In genomic region chr12:76030378-76031080, GRCh38 we compare ENCODE assay signal across 8 cellular contexts. TPM values are rescaled to one million over a fixed set of nuclear protein-coding genes. Genes with fewer than 3 reads are reported as not detected.
A peak's percentile ranks its signal among the peaks of the same experiment; 100 is the strongest.
DNase-seq lines count a peak whose midpoint lies in the region; ATAC-seq, FAIRE-seq and TF ChIP-seq lines count a peak whose summit lies in the region.

No MANE protein-coding gene starts in this region.

- peak overlapping the region; percentile 87 for H3K27ac Mint-ChIP-seq in T-cell

- no peaks in the 10 kb centered on the region for H4K20me1 ChIP-seq in K562 (replicated peaks; ENCODE audit: control insufficient read depth, insufficient read depth, low read length)

- H2AFZ ChIP-seq in K562 (ENCODE audit: low read depth, low read length): peak overlapping the region; percentile 90

- H3K27me3 Mint-ChIP-seq in T-cell: no peaks in the 10 kb centered on the region

- H3K36me3 ChIP-seq in K562 (ENCODE audit: control insufficient read depth, insufficient read depth, low read length) (no peaks in the 10 kb centered on the region), spleen (no peaks in the 10 kb centered on the region)

- peak; percentile 0 for ATAC-seq in HG03442 (IDR thresholded peaks at IDR 0.05; ENCODE audit: unreplicated experiment)
- peak in 3 of 4 experiments; percentile 4 to 21 (median 11) for ATAC-seq in T-cell (replicated peaks in 1 of 4)
- ATAC-seq in K562: no peak
- ATAC-seq in HG03159 (IDR thresholded peaks at IDR 0.05; ENCODE audit: unreplicated experiment): no peak

- WGBS in K562 (ENCODE audit: insufficient coverage, low coverage, missing lambda C conversion rate): 70% methylated on average over 19 of the region's 40 CpGs
- WGBS in spleen, 5 donors: 0 to 2% (median 1%) methylated on average over 33 to 40 of the region's 40 CpGs

- H3K9me1 ChIP-seq in K562 (ENCODE audit: control insufficient read depth, insufficient read depth, low read length): no peaks in the 10 kb centered on the region

- peak overlapping the region; percentile 54 for H3K4me3 ChIP-seq in K562
- H3K4me3 ChIP-seq in iPS-18c (ENCODE audit: insufficient read depth, low read depth, low read length): peak overlapping the region; percentile 85
- peak overlapping the region; percentile 55 to 89 (median 77) for H3K4me3 ChIP-seq in spleen

- no peaks in the 10 kb centered on the region for H3K9me3 Mint-ChIP-seq in T-cell

- FAIRE-seq in K562 (lab: Jason Lieb, UNC): no peak

- TF ChIP-seq POLR2A in K562 (conservative IDR thresholded peaks at IDR 0.05) (no peak), spleen (IDR thresholded peaks at IDR 0.05) (no peak)

- H3K9me3 ChIP-seq in K562 (replicated peaks; ENCODE audit: control insufficient read depth, insufficient read depth, low read depth, low read length) (no peaks in the 10 kb centered on the region), iPS-18c (ENCODE audit: control insufficient read depth, insufficient read depth, low read length) (no peaks in the 10 kb centered on the region), spleen (no peaks in the 10 kb centered on the region)

- no peaks in the 10 kb centered on the region for H3K36me3 Mint-ChIP-seq in T-cell

- H3K4me3 Mint-ChIP-seq in T-cell: peak overlapping the region; percentile 88 to 95 (median 88)

- no peak for TF ChIP-seq EP300 in K562 (IDR thresholded peaks at IDR 0.05; ENCODE audit: low read length)

- H3K27me3 ChIP-seq in K562 (ENCODE audit: control insufficient read depth in 2 of 2, insufficient read depth in 2 of 2, low read length in 2 of 2) (peaks cover 0 to 8% of the 10 kb centered on the region in 2 experiments; a peak in 1 of 5 replicates), spleen (replicated peaks in 1 of 7) (peaks cover 0 to 31% (median 8%) of the 10 kb centered on the region in 7 donors)

- POLR2A ChIA-PET in T-cell (lab: Charles Lee) (interaction anchor here (1.1 to 3.8 kb wide), 6 partner anchors 8 to 53 kb away, joined by 3 to 43 read pairs (median 4); no protein-coding TSS in a partner anchor), K562 (lab: Yijun Ruan, JAX) (interaction anchor here (0.6 to 1.4 kb wide), 4 partner anchors 8 to 543 kb away, joined by 3 to 7 read pairs (median 4); no protein-coding TSS in a partner anchor)

- intact Hi-C loops in K562 (cut with micrococcal nuclease): loop anchor here (1.0 to 10.0 kb wide), 10 partner anchors 78 to 543 kb away; no protein-coding TSS in a partner anchor
- intact Hi-C loops in spleen (cut with DNase I; ENCODE audit: low total_unique reads): no loop called here

- peak overlapping the region; percentile 8 to 93; a peak in 2 of 4 replicates for H3K9ac ChIP-seq in K562 (ENCODE audit: insufficient read depth in 1 of 2, low read depth in 2 of 2, low read length in 2 of 2)

- CTCF ChIA-PET in T-cell (lab: Charles Lee) (interaction anchor here (0.7 to 4.3 kb wide), 5 partner anchors 10 to 699 kb away, joined by 3 to 31 read pairs (median 3); no protein-coding TSS in a partner anchor), K562 (lab: Yijun Ruan, JAX; ENCODE audit: low intra/inter-chr PET ratio) (interaction anchor here (0.6 to 1.7 kb wide), 2 partner anchors 504 to 1015 kb away, joined by 3 to 6 read pairs; no protein-coding TSS in a partner anchor)

- H3K4me1 ChIP-seq in K562 (replicated peaks in 1 of 2; ENCODE audit: control insufficient read depth in 2 of 2, insufficient read depth in 2 of 2, low read length in 2 of 2) (peaks cover 27 to 37% of the 10 kb centered on the region in 2 experiments; a peak in 4 of 5 replicates), spleen (peaks cover 2 to 62% (median 43%) of the 10 kb centered on the region in 6 donors)

- peak overlapping the region; percentile 86 for H3K4me2 ChIP-seq in K562 (ENCODE audit: insufficient read depth, low read length)

- no peaks in the 10 kb centered on the region for H3K79me2 ChIP-seq in K562 (ENCODE audit: control insufficient read depth, insufficient read depth, low read length)

- TF ChIP-seq CTCF in K562 (IDR thresholded peaks at IDR 0.05 in 2 of 3, conservative IDR thresholded peaks at IDR 0.05 in 1 of 3; ENCODE audit: insufficient read depth in 2 of 3, low read depth in 1 of 3, low read length in 3 of 3): no peak
- no peak for TF ChIP-seq CTCF in spleen (IDR thresholded peaks at IDR 0.05 in 8 of 11, conservative IDR thresholded peaks at IDR 0.05 in 3 of 11)

- no TSS peak for BruUV-seq in K562 (replicated peaks; lab: Mats Ljungman, UMichigan)

- in situ Hi-C loops in K562 (cut with MboI): loop anchor here (5.0 to 25.0 kb wide), 2 partner anchors 518 to 693 kb away; partner anchors contain the start of genes CAPS2, GLIPR1L1 and KRR1

- no peak for TF ChIP-seq RAD21 in K562 (CRISPR knock-in tag; conservative IDR thresholded peaks at IDR 0.05 in 1 of 2, IDR thresholded peaks at IDR 0.05 in 1 of 2)

- H3K27ac ChIP-seq in K562 (ENCODE audit: extremely low read depth, low read depth, low read length) (no peak overlapping the region), spleen (peak overlapping the region; percentile 89 to 97 (median 92))

- DNase-seq in D341Med (ENCODE audit: low spot score) (peak; percentile 67), T-cell (peak in 32 of 34 experiments; percentile 16 to 57 (median 37)), K562 (ENCODE audit: extremely low read depth in 1 of 4, low spot score in 3 of 4) (no peak), spleen (peak; percentile 88), CD1c-positive myeloid dendritic cell (ENCODE audit: extremely low spot score) (no peak)

- peaks cover 27 to 43% (median 37%) of the 10 kb centered on the region in 3 donors for H3K4me1 Mint-ChIP-seq in T-cell

TF ChIP-seq in K562, 482 proteins besides CTCF, POLR2A, EP300 and RAD21 (continues in another document):
- peak; percentile 52 for TF ChIP-seq KDM5B (IDR thresholded peaks at IDR 0.05; ENCODE audit: insufficient replicate concordance, low read depth, low read length)
- TF ChIP-seq DEAF1 (CRISPR knock-in tag; IDR thresholded peaks at IDR 0.05): no peak

RNA-seq across cellular contexts. Expression of gene PHLDA1, which starts 1.0 kb away (rescaled TPM):
- 10 to 100 TPM in 1 of 5 donors, 1 to 10 TPM in 4; 5.4 to 11.7 (median 7.1) TPM for total RNA-seq in T-cell
- 3.4 TPM in 2 replicates for total RNA-seq in K562 (2011; cell fraction: chromatin; rRNA removed; ENCODE audit: low replicate concordance)
- 2.1 and 4.5 TPM in 2 replicates for total RNA-seq in K562 (2011; cell fraction: nucleolus; rRNA removed)
- total RNA-seq in K562 (2011; cell fraction: nucleoplasm; rRNA removed): 3.4 and 6.9 TPM in 2 replicates
- 0.54 and 0.73 TPM in 2 replicates for total RNA-seq in K562 (2014; rRNA removed)
- total RNA-seq in K562 (2014; rRNA removed; fragmentation: Illumina TruSeq; extraction: Trizol): 0.51 and 0.80 TPM in 2 replicates
- total RNA-seq in K562 (2015; rRNA removed; fragmentation: Illumina TruSeq; extraction: Trizol): 0.33 and 0.38 TPM in 2 replicates
- total RNA-seq in K562 (2021): 0.81 and 1.6 TPM in 2 replicates
- polyA plus RNA-seq in K562 (2011; rRNA removed): 2.3 and 2.9 TPM in 2 replicates
- polyA plus RNA-seq in K562 (2011; cell fraction: cytosol; rRNA removed): 1.9 and 4.4 TPM in 2 replicates
- 2.0 and 3.7 TPM in 2 replicates for polyA plus RNA-seq in K562 (2011; cell fraction: nucleus; rRNA removed)
- polyA plus RNA-seq in K562 (2012): 1.1 and 1.7 TPM in 2 replicates
- 0.40 and 0.57 TPM in 2 replicates for polyA plus RNA-seq in K562 (2014; fragmentation: Illumina TruSeq; extraction: Trizol)
- polyA plus RNA-seq in K562 (2014; fragmentation: Nextera tagmentation; extraction: Ambion mirVana): under 1 TPM; 0.15 to 0.56 TPM
- polyA plus RNA-seq in K562 (2014; rRNA removed): 0.61 and 0.82 TPM in 2 replicates
- polyA minus RNA-seq in K562 (2011; rRNA and poly(A)+ RNA removed): 3.0 and 3.2 TPM in 2 replicates
- polyA minus RNA-seq in K562 (2011; cell fraction: cytosol; rRNA and poly(A)+ RNA removed): 2.9 and 4.0 TPM in 2 replicates
- polyA minus RNA-seq in K562 (2011; cell fraction: nucleus; rRNA and poly(A)+ RNA removed): 4.7 and 6.1 TPM in 2 replicates
- 10 to 100 TPM in 6 of 7 donors, 1 to 10 TPM in 1; 9.3 to 44.4 (median 23.9) TPM for total RNA-seq in spleen
- 1 to 10 TPM; 2.2 to 5.5 (median 2.2) TPM for polyA plus RNA-seq in spleen

RNA-seq across cellular contexts. Expression of gene NAP1L1, which starts 54.0 kb away (rescaled TPM):
- total RNA-seq in T-cell (100 to 1,000 TPM; 523 to 643 (median 591) TPM), K562 (2014; rRNA removed) (291 and 292 TPM in 2 replicates), K562 (2014; rRNA removed; fragmentation: Illumina TruSeq; extraction: Trizol) (450 and 550 TPM in 2 replicates), K562 (2015; rRNA removed; fragmentation: Illumina TruSeq; extraction: Trizol) (358 and 383 TPM in 2 replicates), K562 (2021) (518 and 530 TPM in 2 replicates), spleen (100 to 1,000 TPM; 353 to 460 (median 404) TPM)
- total RNA-seq in K562 (2011; cell fraction: chromatin; rRNA removed; ENCODE audit: low replicate concordance): 133 and 584 TPM in 2 replicates
- total RNA-seq in K562 (2011; cell fraction: nucleolus; rRNA removed): 52.5 and 79.6 TPM in 2 replicates
- total RNA-seq in K562 (2011; cell fraction: nucleoplasm; rRNA removed): 207 and 415 TPM in 2 replicates
- polyA plus RNA-seq in K562 (2011; rRNA removed) (421 and 458 TPM in 2 replicates), K562 (2014; fragmentation: Illumina TruSeq; extraction: Trizol) (560 and 747 TPM in 2 replicates), K562 (2014; fragmentation: Nextera tagmentation; extraction: Ambion mirVana) (100 to 1,000 TPM; 287 to 326 TPM), K562 (2014; rRNA removed) (400 and 473 TPM in 2 replicates), spleen (100 to 1,000 TPM; 354 to 533 (median 456) TPM)
- polyA plus RNA-seq in K562 (2011; cell fraction: cytosol; rRNA removed): 67.9 and 143 TPM in 2 replicates
- polyA plus RNA-seq in K562 (2011; cell fraction: nucleus; rRNA removed): 135 and 211 TPM in 2 replicates
- polyA plus RNA-seq in K562 (2012): 571 and 740 TPM in 2 replicates
- polyA minus RNA-seq in K562 (2011; rRNA and poly(A)+ RNA removed): 372 and 401 TPM in 2 replicates
- 188 and 218 TPM in 2 replicates for polyA minus RNA-seq in K562 (2011; cell fraction: cytosol; rRNA and poly(A)+ RNA removed)
- polyA minus RNA-seq in K562 (2011; cell fraction: nucleus; rRNA and poly(A)+ RNA removed): 139 and 220 TPM in 2 replicates

Comparison
In these comparisons a context has a peak if more than half of its experiments do, and no peak if none do; other contexts are left out.
1. DNase-seq: peak in D341Med (single experiment), T-cell (32 of 34) and spleen (single experiment); none in K562 (0 of 4) and CD1c-positive myeloid dendritic cell (single experiment).
2. ATAC-seq: peak in HG03442 (single experiment) and T-cell (3 of 4); none in K562 (single experiment) and HG03159 (single experiment).
3. Peak in every context shown above with its lines, with median percentiles within 50 percentile points of each other: H3K4me3 ChIP-seq.